In the genomic region with DNA sequence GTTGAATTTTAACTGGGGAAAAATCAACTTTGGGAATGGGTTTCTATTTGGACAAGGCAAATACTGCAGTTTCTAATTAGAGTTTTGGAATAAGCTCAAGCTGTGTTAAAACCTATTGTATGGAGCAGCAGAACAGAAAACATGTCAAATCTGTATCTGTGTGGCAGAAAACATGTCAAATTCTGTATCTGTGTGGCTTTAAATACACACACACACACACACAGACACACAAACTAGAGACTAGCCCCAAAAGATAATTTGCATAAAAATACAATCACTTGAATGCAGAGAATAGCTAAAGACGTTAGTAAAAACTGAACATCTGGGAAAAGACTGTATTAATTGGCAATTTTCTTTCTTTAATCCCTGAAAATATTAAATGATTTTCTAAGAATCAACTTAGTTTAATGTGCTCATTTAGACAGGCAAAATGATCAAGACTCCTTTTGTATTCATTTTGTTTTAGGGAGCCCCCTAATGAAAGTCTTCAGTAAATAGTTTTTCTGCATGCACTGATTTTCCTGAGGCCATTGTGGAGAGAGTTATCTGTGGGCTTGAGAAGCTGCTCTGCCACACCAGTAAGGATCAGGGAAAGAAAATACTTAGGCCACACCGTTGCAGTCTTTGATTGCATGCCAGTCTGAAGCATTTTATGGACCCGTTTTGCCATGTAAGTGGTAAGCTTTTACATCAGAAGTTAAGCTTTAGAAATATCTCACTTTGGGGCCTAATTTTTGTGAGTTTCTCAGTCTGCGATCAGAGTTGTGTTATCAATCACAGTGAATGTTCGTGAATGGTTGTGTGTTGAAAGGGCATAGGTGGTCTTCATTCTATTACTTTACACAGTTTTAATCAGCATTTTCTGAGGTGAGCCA, we compare ENCODE assay signal across 2 cellular contexts.
TF ChIP-seq lines count a peak whose summit lies in the region.

No MANE protein-coding gene starts in this region.

TF ChIP-seq in A549, 52 proteins besides CTCF, POLR2A, EP300 and RAD21 (continued from another document):
- TF ChIP-seq, protein P1, sequence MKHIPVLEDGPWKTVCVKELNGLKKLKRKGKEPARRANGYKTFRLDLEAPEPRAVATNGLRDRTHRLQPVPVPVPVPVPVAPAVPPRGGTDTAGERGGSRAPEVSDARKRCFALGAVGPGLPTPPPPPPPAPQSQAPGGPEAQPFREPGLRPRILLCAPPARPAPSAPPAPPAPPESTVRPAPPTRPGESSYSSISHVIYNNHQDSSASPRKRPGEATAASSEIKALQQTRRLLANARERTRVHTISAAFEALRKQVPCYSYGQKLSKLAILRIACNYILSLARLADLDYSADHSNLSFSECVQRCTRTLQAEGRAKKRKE (CRISPR knock-in tag; IDR thresholded peaks at IDR 0.05; ENCODE audit: low read depth): no peak

TF ChIP-seq in liver, 16 proteins besides CTCF, POLR2A, EP300 and RAD21 (continued from another document):
- TF ChIP-seq REST (IDR thresholded peaks at IDR 0.05): no peak
- TF ChIP-seq JUND (IDR thresholded peaks at IDR 0.05): no peak
- TF ChIP-seq, protein P2, sequence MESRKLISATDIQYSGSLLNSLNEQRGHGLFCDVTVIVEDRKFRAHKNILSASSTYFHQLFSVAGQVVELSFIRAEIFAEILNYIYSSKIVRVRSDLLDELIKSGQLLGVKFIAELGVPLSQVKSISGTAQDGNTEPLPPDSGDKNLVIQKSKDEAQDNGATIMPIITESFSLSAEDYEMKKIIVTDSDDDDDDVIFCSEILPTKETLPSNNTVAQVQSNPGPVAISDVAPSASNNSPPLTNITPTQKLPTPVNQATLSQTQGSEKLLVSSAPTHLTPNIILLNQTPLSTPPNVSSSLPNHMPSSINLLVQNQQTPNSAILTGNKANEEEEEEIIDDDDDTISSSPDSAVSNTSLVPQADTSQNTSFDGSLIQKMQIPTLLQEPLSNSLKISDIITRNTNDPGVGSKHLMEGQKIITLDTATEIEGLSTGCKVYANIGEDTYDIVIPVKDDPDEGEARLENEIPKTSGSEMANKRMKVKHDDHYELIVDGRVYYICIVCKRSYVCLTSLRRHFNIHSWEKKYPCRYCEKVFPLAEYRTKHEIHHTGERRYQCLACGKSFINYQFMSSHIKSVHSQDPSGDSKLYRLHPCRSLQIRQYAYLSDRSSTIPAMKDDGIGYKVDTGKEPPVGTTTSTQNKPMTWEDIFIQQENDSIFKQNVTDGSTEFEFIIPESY (IDR thresholded peaks at IDR 0.05): no peak
- TF ChIP-seq GABPA (IDR thresholded peaks at IDR 0.05 in 1 of 2, conservative IDR thresholded peaks at IDR 0.05 in 1 of 2): no peak
- TF ChIP-seq FOXA1 (IDR thresholded peaks at IDR 0.05): no peak
- TF ChIP-seq NR2F2 (IDR thresholded peaks at IDR 0.05): no peak
- TF ChIP-seq EGR1 (IDR thresholded peaks at IDR 0.05; ENCODE audit: low read depth in 2 of 2): no peak
